Comparison of ENCODE assay signal across 8 cellular contexts in the genomic region with DNA sequence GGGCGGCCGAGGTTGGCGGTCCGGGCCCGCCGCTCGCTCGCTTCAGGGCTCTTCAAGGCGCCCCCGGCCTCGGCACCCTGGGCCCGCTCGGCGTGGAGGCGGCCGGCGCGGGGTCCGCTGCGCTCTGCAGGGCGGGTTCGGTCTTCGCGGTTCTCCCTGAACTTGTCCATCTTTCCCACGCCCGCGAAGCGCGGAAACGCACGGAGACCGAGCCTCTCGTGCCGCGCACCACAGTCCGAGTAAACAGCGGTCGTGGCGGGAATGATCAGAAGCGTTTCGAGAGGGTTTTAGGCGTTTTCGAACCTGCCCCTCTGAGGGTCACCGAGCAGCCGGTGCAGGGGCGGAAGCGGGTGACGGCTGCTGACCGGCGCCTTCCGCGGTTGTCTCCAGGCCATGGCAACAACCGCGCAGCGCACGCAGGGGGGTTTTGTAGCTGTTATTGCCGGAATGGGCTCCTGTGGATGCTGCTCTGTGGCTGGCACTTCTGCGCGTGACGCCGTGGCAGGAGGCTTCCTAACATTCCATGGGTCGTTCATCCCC.
DNase-seq lines count a peak whose midpoint lies in the region; ATAC-seq and TF ChIP-seq lines count a peak whose summit lies in the region.

No MANE protein-coding gene starts in this region.

- peak overlapping the region; percentile 84 for H2AFZ ChIP-seq in DND-41 (ENCODE audit: low read depth, low read length)

- H3K79me2 ChIP-seq in DND-41 (ENCODE audit: insufficient read depth, low read length): peaks cover 48% of the 10 kb centered on the region

- no peak for DNase-seq in DND-41
- DNase-seq in SHP77 treated with DMSO at 0.1 percent for 48 hours (lab: John Stamatoyannopoulos, UW): peak; percentile 9
- DNase-seq in effector CD4-positive, alpha-beta T cell: peak; percentile 14
- peak; percentile 16 for DNase-seq in midbrain (lab: John Stamatoyannopoulos, UW)
- no peak for DNase-seq in NCI-H2029 (lab: John Stamatoyannopoulos, UW)

- peaks cover 36% of the 10 kb centered on the region for H3K4me1 ChIP-seq in DND-41 (ENCODE audit: insufficient read depth, low read length)

- H3K27ac ChIP-seq in DND-41 (ENCODE audit: low read length): peak overlapping the region; percentile 81

- H3K4me2 ChIP-seq in DND-41 (ENCODE audit: insufficient read depth, low read length): peak overlapping the region; percentile 97

- no peak for TF ChIP-seq CTCF in DND-41 (IDR thresholded peaks at IDR 0.05; ENCODE audit: borderline replicate concordance, extremely low read depth, low read length, poor library complexity, severe bottlenecking)

- ATAC-seq in DND-41 (ENCODE audit: insufficient read depth, low read depth) (no peak), GM21825 (IDR thresholded peaks at IDR 0.05; ENCODE audit: unreplicated experiment) (peak; percentile 13), HG02870 (IDR thresholded peaks at IDR 0.05; ENCODE audit: unreplicated experiment) (no peak), HG03457 (IDR thresholded peaks at IDR 0.05; ENCODE audit: unreplicated experiment) (no peak)

- H3K27me3 ChIP-seq in DND-41 (ENCODE audit: insufficient read depth, low read length, poor library complexity): no peaks in the 10 kb centered on the region

- H3K9ac ChIP-seq in DND-41 (ENCODE audit: low read depth, low read length): peak overlapping the region; percentile 89

- no peaks in the 10 kb centered on the region for H3K9me3 ChIP-seq in DND-41 (ENCODE audit: insufficient read depth, low read length, severe bottlenecking)

- peak overlapping the region; percentile 84 to 100 for H3K4me3 ChIP-seq in DND-41 (ENCODE audit: low read depth in 1 of 2, low read length in 2 of 2)

- peaks cover 23% of the 10 kb centered on the region for H4K20me1 ChIP-seq in DND-41 (ENCODE audit: insufficient read depth, low read length)

- H3K36me3 ChIP-seq in DND-41 (ENCODE audit: insufficient read depth, low read length): peaks cover 46% of the 10 kb centered on the region

Comparison
In these comparisons a context has a peak if more than half of its experiments do, and no peak if none do; other contexts are left out.
1. DNase-seq: peak in SHP77 treated with DMSO at 0.1 percent for 48 hours (single experiment), effector CD4-positive, alpha-beta T cell (single experiment) and midbrain (single experiment); none in DND-41 (single experiment) and NCI-H2029 (single experiment).